In genomic region chr3:175307642-175308041, GRCh38 we compare ENCODE assay signal across 16 cellular contexts.
DNase-seq lines count a peak whose midpoint lies in the region; ATAC-seq, FAIRE-seq and TF ChIP-seq lines count a peak whose summit lies in the region.
"Had no signal": no experiment of that assay in that cellular context is flagged by ENCODE, and none has a peak within 500 bp of the region (broad histone marks: within the 10 kb centered on the region; RNA-seq: fewer than 3 reads in every experiment).

No MANE protein-coding gene starts in this region.

- H3K27me3 ChIP-seq in pancreas (no peaks in the 10 kb centered on the region), neural progenitor cell (no peaks in the 10 kb centered on the region)
- H3K27me3 ChIP-seq: cardiac muscle cell, sigmoid colon, testis had no signal

- H3K27me3 Mint-ChIP-seq in neural progenitor cell (ENCODE audit: insufficient read depth, low read depth), result no peaks in the 10 kb centered on the region

- H3F3A ChIP-seq in neural progenitor cell (ENCODE audit: low read depth), result no peaks in the 10 kb centered on the region

- intact Hi-C loops in pancreas (cut with DNase I), result no loop called here

- TF ChIP-seq POLR2A in GM12892 (IDR thresholded peaks at IDR 0.05; ENCODE audit: low read depth, low read length), result no peak

- no peak overlapping the region for H3K4me2 ChIP-seq in neural progenitor cell

- no peaks in the 10 kb centered on the region for H3K36me3 Mint-ChIP-seq in neural progenitor cell

- no peaks in the 10 kb centered on the region for H3K9me3 Mint-ChIP-seq in neural progenitor cell

- no peak overlapping the region for H2AFZ ChIP-seq in neural progenitor cell (replicated peaks)

- FAIRE-seq in pancreas (lab: Jason Lieb, UNC) (no peak), GM12892 (lab: Jason Lieb, UNC) (no peak)

- H3K79me2 ChIP-seq in neural progenitor cell (ENCODE audit: low read depth), result no peaks in the 10 kb centered on the region

- H3K9ac ChIP-seq in SK-N-MC (ENCODE audit: insufficient read length) (peak overlapping the region; percentile 18), neural progenitor cell (no peak overlapping the region)

- H3K4me1 ChIP-seq in pancreas (peaks cover 0 to 8% (median 8%) of the 10 kb centered on the region in 3 donors), neural progenitor cell (no peaks in the 10 kb centered on the region)
- H3K4me1 ChIP-seq: sigmoid colon, testis had no signal

- H3K27ac Mint-ChIP-seq in neural progenitor cell, result no peak overlapping the region

- peaks cover 4% of the 10 kb centered on the region for H3K4me1 Mint-ChIP-seq in neural progenitor cell

- DNase-seq in SK-N-MC (ENCODE audit: low read depth, low spot score), result no peak
- no peak for DNase-seq in pancreas
- DNase-seq in neural progenitor cell (ENCODE audit: low spot score), result no peak
- DNase-seq in GM12892 (ENCODE audit: insufficient read length), result no peak
- DNase-seq: activated naive CD4-positive, alpha-beta T cell; COR-L47; Karpas-422; NCI-H2081 treated with DMSO at 0.1 percent for 48 hours; sigmoid colon; T-helper 1 cell; testis had no signal

- ATAC-seq in GM18907 (IDR thresholded peaks at IDR 0.05; ENCODE audit: unreplicated experiment), result peak; percentile 83
- ATAC-seq in HG02981 (IDR thresholded peaks at IDR 0.05; ENCODE audit: unreplicated experiment), result peak; percentile 76
- ATAC-seq in pancreas, result peak; percentile 66 to 93 (median 77)
- no peak for ATAC-seq in GM19035 (IDR thresholded peaks at IDR 0.05; ENCODE audit: unreplicated experiment)
- ATAC-seq in GM21381 (IDR thresholded peaks at IDR 0.05; ENCODE audit: unreplicated experiment), result no peak

- H3K27ac ChIP-seq in SK-N-MC (no peak overlapping the region; the same call in 1 of the 2 replicates), pancreas (peak overlapping the region in 2 of 4 donors; percentile 39 to 64), neural progenitor cell (no peak overlapping the region)
- H3K27ac ChIP-seq: cardiac muscle cell, sigmoid colon, testis had no signal

- TF ChIP-seq CTCF in pancreas (IDR thresholded peaks at IDR 0.05) (no peak), neural progenitor cell (IDR thresholded peaks at IDR 0.05) (no peak)

- H3K9me3 ChIP-seq in SK-N-MC (ENCODE audit: low read depth, low read length) (no peaks in the 10 kb centered on the region), pancreas (no peaks in the 10 kb centered on the region), neural progenitor cell (ENCODE audit: low read depth) (no peaks in the 10 kb centered on the region)
- H3K9me3 ChIP-seq: sigmoid colon, testis had no signal

- no peak overlapping the region for H3K4me3 Mint-ChIP-seq in neural progenitor cell

- H3K4me3 ChIP-seq in SK-N-MC, result peak overlapping the region; percentile 7; the same call in 1 of the 2 replicates
- H3K4me3 ChIP-seq in pancreas, result peak overlapping the region in 2 of 4 donors; percentile 8 to 11
- no peak overlapping the region for H3K4me3 ChIP-seq in neural progenitor cell
- H3K4me3 ChIP-seq: cardiac muscle cell, testis had no signal

- H3K36me3 ChIP-seq in SK-N-MC (ENCODE audit: insufficient read depth, low read length) (no peaks in the 10 kb centered on the region), pancreas (no peaks in the 10 kb centered on the region), neural progenitor cell (no peaks in the 10 kb centered on the region)
- H3K36me3 ChIP-seq: cardiac muscle cell, sigmoid colon had no signal

- H4K20me1 ChIP-seq in neural progenitor cell (ENCODE audit: low read depth), result no peaks in the 10 kb centered on the region

Comparison
In these comparisons a context has a peak if more than half of its experiments do, and no peak if none do; other contexts are left out.
1. ATAC-seq: peak in GM18907 (single experiment), HG02981 (single experiment) and pancreas (4 of 4); none in GM19035 (single experiment) and GM21381 (single experiment).